In the genomic region with DNA sequence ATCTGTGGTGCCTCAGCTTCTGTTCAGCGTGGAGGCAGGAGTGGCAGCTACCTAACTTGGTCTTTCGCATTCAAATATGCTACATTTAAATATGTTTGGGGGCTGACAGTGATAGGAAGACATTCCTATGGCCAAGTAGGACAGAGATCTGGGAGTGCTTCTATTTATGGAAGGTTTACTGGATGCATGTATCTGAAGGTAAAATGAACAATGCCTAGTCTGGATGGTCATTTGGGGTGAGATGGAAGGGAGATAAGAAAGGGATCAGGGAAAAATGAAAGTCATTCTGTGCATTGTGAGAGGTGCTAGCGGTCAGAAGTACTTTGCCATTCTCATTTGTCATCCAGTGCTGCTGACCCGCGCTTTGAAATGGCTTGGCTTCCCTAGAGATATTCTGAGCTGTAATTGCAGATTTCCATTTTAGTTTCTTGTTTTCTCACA, we compare ENCODE assay signal across 29 cellular contexts.
DNase-seq lines count a peak whose midpoint lies in the region; ATAC-seq, FAIRE-seq and TF ChIP-seq lines count a peak whose summit lies in the region.
"Had no signal": no experiment of that assay in that cellular context is flagged by ENCODE, and none has a peak within 500 bp of the region (broad histone marks: within the 10 kb centered on the region; RNA-seq: fewer than 3 reads in every experiment).

No MANE protein-coding gene starts in this region.

- H3K79me2 ChIP-seq in H1 (ENCODE audit: control insufficient read depth in 1 of 2, insufficient read depth in 2 of 2, low read length in 2 of 2) = no peaks in the 10 kb centered on the region

- H3K4me1 ChIP-seq in HUES48 (ENCODE audit: control insufficient read depth, insufficient read depth, low read length) (peaks cover 30% of the 10 kb centered on the region), H1 (replicated peaks in 1 of 4; ENCODE audit: control insufficient read depth in 3 of 4, insufficient read depth in 4 of 4, low read length in 3 of 4) (peaks cover 3 to 18% (median 11%) of the 10 kb centered on the region in 4 experiments; a peak in 5 of 7 replicates), aorta (ENCODE audit: control insufficient read depth in 1 of 2, insufficient read depth in 2 of 2, low read length in 2 of 2) (peaks cover 0 to 1% of the 10 kb centered on the region in 2 donors)
- H3K4me1 ChIP-seq: Caco-2 had no signal

- ATAC-seq in aorta (ENCODE audit: low FRiP score) (no peak), HG03439 (IDR thresholded peaks at IDR 0.05; ENCODE audit: unreplicated experiment) (no peak)
- ATAC-seq: natural killer cell, PC-3 had no signal

- peaks cover 47% of the 10 kb centered on the region for H3K4me1 Mint-ChIP-seq in neural crest cell

- no peak overlapping the region for H3K14ac ChIP-seq in H1 (ENCODE audit: insufficient read length)

- no peak overlapping the region for H2AK5ac ChIP-seq in H1 (ENCODE audit: low read depth, low read length)

- 21% methylated on average over 5 of the region's 5 CpGs; no CpG with 5 or more reads in 1 of the 2 experiments for WGBS in H1 (ENCODE audit: extremely low coverage in 1 of 2, insufficient coverage in 1 of 2, insufficient read length in 1 of 2, insufficient replicate concordance in 2 of 2, low coverage in 1 of 2, low lambda C conversion rate in 2 of 2, missing lambda C conversion rate in 1 of 2), 2 experiments
- WGBS in aorta, 2 donors = 68 to 72% methylated on average over 5 of the region's 5 CpGs

- H3K9ac ChIP-seq in HUES48 (ENCODE audit: low read depth, low read length) = peak overlapping the region; percentile 49
- H3K9ac ChIP-seq in H1 (replicated peaks in 1 of 4; ENCODE audit: extremely low read depth in 1 of 4, low read depth in 3 of 4, low read length in 3 of 4) = no peak overlapping the region

- H3K23me2 ChIP-seq in H1 (ENCODE audit: low read depth, low read length) = peaks cover 2% of the 10 kb centered on the region

- peak overlapping the region; percentile 57 for H3K27ac Mint-ChIP-seq in neural crest cell (ENCODE audit: unreplicated experiment)
- H3K27ac Mint-ChIP-seq: activated naive CD8-positive, alpha-beta T cell treated with anti-CD3 and anti-CD28 coated beads for 36 hours; natural killer cell had no signal

- H3K23ac ChIP-seq in H1 (ENCODE audit: insufficient read length) = no peak overlapping the region

- H2AFZ ChIP-seq in H1 (ENCODE audit: low read length) = peak overlapping the region; percentile 6; the same call in 1 of the 2 replicates

- no peak overlapping the region for H3K4ac ChIP-seq in H1 (replicated peaks; ENCODE audit: insufficient read length, low read depth, low read length)

- no peaks in the 10 kb centered on the region for H3K9me3 ChIP-seq in HUES48 (ENCODE audit: control insufficient read depth, insufficient read depth, low read length)
- no peaks in the 10 kb centered on the region for H3K9me3 ChIP-seq in H1 (ENCODE audit: insufficient read depth in 2 of 2, low read depth in 1 of 2, low read length in 1 of 2)
- no peaks in the 10 kb centered on the region for H3K9me3 ChIP-seq in aorta (ENCODE audit: control insufficient read depth, low read length)
- H3K9me3 ChIP-seq: BLaER1 treated with 17β-estradiol and CSF1 and Interleukin-3, amounts not matched to agents 10 nM and 100 nM; Caco-2; upper lobe of left lung had no signal

- no peak overlapping the region for H2BK15ac ChIP-seq in H1 (ENCODE audit: low read length)

- intact Hi-C loops in aorta (cut with DNase I) = no loop called here

- H2BK120ac ChIP-seq in H1 (replicated peaks; ENCODE audit: low read depth, low read length) = peak overlapping the region; percentile 59

- H3K56ac ChIP-seq in H1 (replicated peaks; ENCODE audit: insufficient read length, low read depth, low read length) = peak overlapping the region; percentile 34

- H4K5ac ChIP-seq in H1 (ENCODE audit: insufficient read length, low read depth, low read length) = no peak overlapping the region

- H4K91ac ChIP-seq in H1 (replicated peaks; ENCODE audit: insufficient read length, low read length) = no peak overlapping the region

- POLR2A ChIA-PET in H1 (lab: Charles Lee; ENCODE audit: partially characterized antibody) = no interaction called here

- H3K4me3 Mint-ChIP-seq in neural crest cell = no peak overlapping the region
- H3K4me3 Mint-ChIP-seq: activated naive CD8-positive, alpha-beta T cell treated with anti-CD3 and anti-CD28 coated beads for 36 hours; natural killer cell had no signal

- no peaks in the 10 kb centered on the region for H3K27me3 Mint-ChIP-seq in neural crest cell (ENCODE audit: low read depth)
- H3K27me3 Mint-ChIP-seq: activated naive CD8-positive, alpha-beta T cell treated with anti-CD3 and anti-CD28 coated beads for 36 hours had no signal

- FAIRE-seq in H1 (lab: Jason Lieb, UNC) = no peak
- FAIRE-seq: astrocyte, GM18507, keratinocyte had no signal

- DNase-seq in EH (ENCODE audit: low read depth) (peak; percentile 20), H1 (ENCODE audit: low read depth in 1 of 2, low spot score in 2 of 2) (no peak), neural crest cell (ENCODE audit: low read depth, low spot score) (no peak), aorta (no peak)
- DNase-seq in stimulated activated naive CD4-positive, alpha-beta T cell treated with Interleukin-2 at 50 U/mL for 16 hours (lab: John Stamatoyannopoulos, UW) = no peak
- DNase-seq: activated CD4-positive, alpha-beta T cell treated with anti-CD3 and anti-CD28 coated beads for 48 hours; activated CD8-positive, alpha-beta memory T cell treated with anti-CD3 and anti-CD28 coated beads for 24 hours; activated effector memory CD4-positive, alpha-beta T cell treated with Interleukin-2 at 50 U/mL for 16 hours; activated naive CD8-positive, alpha-beta T cell treated with anti-CD3 and anti-CD28 coated beads for 36 hours; Caco-2; central memory CD4-positive, alpha-beta T cell; DMS79 treated with DMSO at 0.1 percent for 48 hours; natural killer cell; NCI-H1105; NCI-H2081 treated with DMSO at 0.1 percent for 48 hours; NCI-H82; PC-3; retina; Right ventricle myocardium superior; stimulated activated CD4-positive, alpha-beta T cell treated with anti-CD3 and anti-CD28 coated beads, Interleukin-2, amount 100 ng/mL, for 24 hours; upper lobe of left lung had no signal

- no peaks in the 10 kb centered on the region for H3K36me3 Mint-ChIP-seq in neural crest cell (ENCODE audit: low read depth)
- H3K36me3 Mint-ChIP-seq: activated naive CD8-positive, alpha-beta T cell treated with anti-CD3 and anti-CD28 coated beads for 36 hours; natural killer cell had no signal

- H3K4me3 ChIP-seq in HUES48 (ENCODE audit: low read depth, low read length) (peak overlapping the region; percentile 52), H1 (ENCODE audit: extremely low read depth in 1 of 4, insufficient read depth in 2 of 4, low read depth in 3 of 4, low read length in 4 of 4) (peak overlapping the region in 1 of 4 experiments; percentile 32; a peak in 2 of 8 replicates), aorta (ENCODE audit: low read length in 2 of 2) (no peak overlapping the region)
- H3K4me3 ChIP-seq: BLaER1 treated with 17β-estradiol and CSF1 and Interleukin-3, amounts not matched to agents 10 nM and 100 nM; smooth muscle cell; upper lobe of left lung had no signal

- H3K9me3 Mint-ChIP-seq in neural crest cell = no peaks in the 10 kb centered on the region
- H3K9me3 Mint-ChIP-seq: activated naive CD8-positive, alpha-beta T cell treated with anti-CD3 and anti-CD28 coated beads for 36 hours; natural killer cell had no signal

- H3K27ac ChIP-seq in HUES48 (ENCODE audit: low read depth, low read length) (peak overlapping the region; percentile 62), H1 (ENCODE audit: low read depth, low read length) (no peak overlapping the region; the same call in 1 of the 2 replicates), aorta (ENCODE audit: low read depth in 1 of 2, low read length in 2 of 2) (no peak overlapping the region)
- H3K27ac ChIP-seq: BLaER1 treated with 17β-estradiol and CSF1 and Interleukin-3, amounts not matched to agents 10 nM and 100 nM; upper lobe of left lung; VCaP had no signal

- H2BK12ac ChIP-seq in H1 (ENCODE audit: low read depth, low read length) = no peak overlapping the region

- H3K79me1 ChIP-seq in H1 (ENCODE audit: low read depth, low read length) = no peaks in the 10 kb centered on the region

- no peak for TF ChIP-seq POLR2A in H1 (IDR thresholded peaks at IDR 0.05; ENCODE audit: control extremely low read depth in 1 of 2, low read depth in 2 of 2, low read length in 2 of 2)

- CTCF ChIA-PET in H1 (lab: Charles Lee; ENCODE audit: partially characterized antibody) = interaction anchor here (0.6 to 0.9 kb wide), 2 partner anchors 9 to 37 kb away, joined by 3 to 4 read pairs; no protein-coding TSS in a partner anchor

- H2BK20ac ChIP-seq in H1 (ENCODE audit: low read length) = peak overlapping the region; percentile 44

- no peaks in the 10 kb centered on the region for H3K27me3 ChIP-seq in HUES48 (ENCODE audit: control insufficient read depth, insufficient read depth, low read length)
- H3K27me3 ChIP-seq in H1 (replicated peaks in 1 of 4; ENCODE audit: control insufficient read depth in 3 of 4, extremely low read depth in 1 of 4, insufficient read depth in 3 of 4, low read length in 3 of 4) = no peaks in the 10 kb centered on the region
- H3K27me3 ChIP-seq in aorta (ENCODE audit: control insufficient read depth in 1 of 2, insufficient read depth in 2 of 2, low read length in 1 of 2) = no peaks in the 10 kb centered on the region
- H3K27me3 ChIP-seq: BLaER1 treated with 17β-estradiol and CSF1 and Interleukin-3, amounts not matched to agents 10 nM and 100 nM; upper lobe of left lung had no signal

- H4K8ac ChIP-seq in H1 (ENCODE audit: extremely low read depth, insufficient read depth, low read length) = no peak overlapping the region

- H2BK5ac ChIP-seq in H1 (ENCODE audit: low read depth, low read length) = peak overlapping the region; percentile 62; the same call in 1 of the 2 replicates

- H3K4me2 ChIP-seq in H1 (ENCODE audit: insufficient read depth in 1 of 2, low read depth in 2 of 2, low read length in 2 of 2) = peak overlapping the region; percentile 60 to 80
- H3K4me2 ChIP-seq: smooth muscle cell had no signal

- no peak for TF ChIP-seq RAD21 in H1 (IDR thresholded peaks at IDR 0.05 in 1 of 2, conservative IDR thresholded peaks at IDR 0.05 in 1 of 2; ENCODE audit: low read depth in 2 of 2, low read length in 2 of 2)

- H4K20me1 ChIP-seq in H1 (replicated peaks in 1 of 2; ENCODE audit: control insufficient read depth in 1 of 2, insufficient read depth in 2 of 2, low read length in 2 of 2) = no peaks in the 10 kb centered on the region
- H4K20me1 ChIP-seq: BLaER1 treated with 17β-estradiol and CSF1 and Interleukin-3, amounts not matched to agents 10 nM and 100 nM had no signal

- TF ChIP-seq CTCF in H1 (IDR thresholded peaks at IDR 0.05; ENCODE audit: control extremely low read depth in 1 of 3, insufficient read depth in 1 of 3, low read depth in 1 of 3, low read length in 3 of 3) (no peak), neural crest cell (conservative IDR thresholded peaks at IDR 0.05) (no peak)

- no peaks in the 10 kb centered on the region for H3K36me3 ChIP-seq in HUES48 (ENCODE audit: control insufficient read depth, insufficient read depth, low read length)
- H3K36me3 ChIP-seq in H1 (ENCODE audit: control insufficient read depth in 2 of 4, insufficient read depth in 4 of 4, low read length in 3 of 4) = no peaks in the 10 kb centered on the region
- no peaks in the 10 kb centered on the region for H3K36me3 ChIP-seq in aorta (ENCODE audit: control insufficient read depth in 1 of 2, insufficient read depth in 2 of 2, low read length in 1 of 2)
- H3K36me3 ChIP-seq: BLaER1 treated with 17β-estradiol and CSF1 and Interleukin-3, amounts not matched to agents 10 nM and 100 nM; upper lobe of left lung had no signal

- no peak for TF ChIP-seq EP300 in H1 (IDR thresholded peaks at IDR 0.05; ENCODE audit: borderline replicate concordance in 1 of 2, low read depth in 2 of 2, low read length in 2 of 2)

- H3K18ac ChIP-seq in H1 (ENCODE audit: extremely low read depth, low read length) = peak overlapping the region; percentile 42; the same call in 1 of the 2 replicates
